In the genomic region with DNA sequence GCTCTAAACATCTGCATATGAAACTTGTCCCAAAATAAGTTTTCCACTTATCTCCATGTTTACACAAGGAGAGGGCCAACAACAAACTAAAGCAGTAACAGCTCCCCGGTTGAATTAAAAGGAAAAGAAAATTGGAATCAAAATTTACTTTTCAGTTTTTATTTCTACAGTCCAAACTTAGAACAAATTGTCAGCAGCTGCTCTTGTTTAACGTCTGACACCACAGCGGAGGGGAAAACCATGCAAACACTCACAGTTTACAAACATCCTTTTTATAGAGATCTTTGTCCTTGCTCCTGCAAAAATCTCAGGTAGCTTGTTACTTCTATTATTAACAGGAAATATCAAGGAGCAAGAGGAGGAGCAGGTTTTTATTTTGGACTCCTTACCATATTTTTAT, we compare ENCODE assay signal across 19 cellular contexts.
"Had no signal": no experiment of that assay in that cellular context is flagged by ENCODE, and none has a peak within 500 bp of the region (broad histone marks: within the 10 kb centered on the region; RNA-seq: fewer than 3 reads in every experiment).

No MANE protein-coding gene starts in this region.

- ATAC-seq: activated naive CD4-positive, alpha-beta T cell treated with anti-CD3 and anti-CD28 coated beads, Interleukin-2, amount 50 U/mL, for 72 hours; activated T-cell treated with anti-CD3 and anti-CD28 coated beads, Interleukin-2, amount 50 U/mL, for 72 hours; gastroesophageal sphincter; heart left ventricle; natural killer cell; pancreas; stimulated activated naive CD8-positive, alpha-beta T cell treated with anti-CD3 and anti-CD28 coated beads, Interleukin-15, Interleukin-2, amounts not matched to agents 100 U/mL and 50 U/mL, for 24 hours had no signal

- H3K9me3 ChIP-seq: adrenal gland, gastroesophageal sphincter, heart left ventricle, pancreas, tibial artery had no signal

- H3K36me3 ChIP-seq: adrenal gland, gastroesophageal sphincter, heart left ventricle, pancreas, tibial artery had no signal

- H3K27ac ChIP-seq: adrenal gland, gastroesophageal sphincter, pancreas, tibial artery had no signal

- DNase-seq: activated CD4-positive, alpha-beta T cell treated with anti-CD3 and anti-CD28 coated beads, Interleukin-2, amount 50 U/mL, for 1 hour; activated CD4-positive, CD25-positive, alpha-beta regulatory T cell treated with anti-CD3 and anti-CD28 coated beads, Interleukin-2, amount 50 U/mL, for 72 hours; activated CD8-positive, alpha-beta memory T cell treated with anti-CD3 and anti-CD28 coated beads for 24 hours; activated CD8-positive, alpha-beta memory T cell treated with anti-CD3 and anti-CD28 coated beads, Interleukin-2, amount 50 U/mL, for 48 hours; activated effector memory CD4-positive, alpha-beta T cell treated with anti-CD3 and anti-CD28 coated beads, Interleukin-2, amount 50 U/mL, for 16 hours; activated T-cell treated with anti-CD3 and anti-CD28 coated beads, Interleukin-2, amount 50 U/mL, for 72 hours; adrenal gland; cerebellar nuclear complex; cortex of kidney; erythroblast; heart left ventricle; mesendoderm; natural killer cell; pancreas; stimulated activated naive CD8-positive, alpha-beta T cell treated with anti-CD3 and anti-CD28 coated beads, Interleukin-15, Interleukin-2, amounts not matched to agents 100 U/mL and 50 U/mL, for 24 hours; substantia nigra; tibial artery had no signal

- H3K4me1 ChIP-seq: adrenal gland, gastroesophageal sphincter, pancreas, tibial artery had no signal

- H3K27me3 ChIP-seq: adrenal gland, gastroesophageal sphincter, pancreas, tibial artery had no signal

- H3K4me3 ChIP-seq: adrenal gland, gastroesophageal sphincter, heart left ventricle, pancreas, tibial artery had no signal
